ENCODE assay signal across 17 cellular contexts in the genomic region with DNA sequence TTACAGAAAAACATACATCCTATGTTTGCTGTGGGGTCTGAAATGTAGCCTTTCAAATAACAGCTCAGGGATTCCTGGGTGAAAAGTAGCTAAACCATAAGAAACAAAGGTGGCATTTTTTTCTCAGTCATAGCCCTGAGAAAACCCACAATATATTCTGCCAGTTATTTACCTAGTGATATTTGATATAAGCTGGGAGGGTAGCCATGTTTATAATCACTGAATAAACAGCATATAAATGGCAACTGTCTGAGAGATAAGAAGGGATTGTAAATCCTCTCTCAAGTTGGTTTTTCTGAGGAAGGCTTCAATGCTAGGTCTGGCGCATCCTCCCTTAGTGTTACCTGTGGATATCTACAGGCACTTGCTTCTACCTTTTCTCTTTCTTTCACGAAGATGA.
"Had no signal": no experiment of that assay in that cellular context is flagged by ENCODE, and none has a peak within 500 bp of the region (broad histone marks: within the 10 kb centered on the region; RNA-seq: fewer than 3 reads in every experiment).

No MANE protein-coding gene starts in this region.

- H3K27ac ChIP-seq: ascending aorta, heart left ventricle, tibial nerve, WERI-Rb-1 had no signal

- H3K27me3 ChIP-seq: ascending aorta, heart left ventricle had no signal

- DNase-seq: activated CD4-positive, alpha-beta T cell treated with anti-CD3 and anti-CD28 coated beads for 36 hours; activated CD8-positive, alpha-beta memory T cell treated with anti-CD3 and anti-CD28 coated beads, Interleukin-2, amount 50 U/mL, for 48 hours; activated CD8-positive, alpha-beta T cell treated with anti-CD3 and anti-CD28 coated beads for 36 hours; activated naive CD4-positive, alpha-beta T cell treated with Interleukin-2 at 50 U/mL for 16 hours; activated naive CD8-positive, alpha-beta T cell treated with anti-CD3 and anti-CD28 coated beads, Interleukin-2, amount 50 U/mL, for 24 hours; foreskin melanocyte; heart left ventricle; mammary epithelial cell; occipital lobe; right cardiac atrium; WERI-Rb-1 had no signal

- H3K4me2 ChIP-seq: smooth muscle cell had no signal

- H3K9me3 ChIP-seq: ascending aorta, heart left ventricle, tibial nerve had no signal

- H3K36me3 ChIP-seq: ascending aorta, heart left ventricle, tibial nerve, WERI-Rb-1 had no signal

- H3K4me1 ChIP-seq: ascending aorta, heart left ventricle, tibial nerve had no signal

- ATAC-seq: activated CD4-positive, alpha-beta T cell treated with anti-CD3 and anti-CD28 coated beads for 36 hours; activated CD8-positive, alpha-beta T cell treated with anti-CD3 and anti-CD28 coated beads for 36 hours; activated naive CD8-positive, alpha-beta T cell treated with anti-CD3 and anti-CD28 coated beads, Interleukin-2, amount 50 U/mL, for 24 hours; heart left ventricle; left lobe of liver; natural killer cell treated with Interleukin-12 subunit alpha and Interleukin-12 subunit beta and Interleukin-15 and Interleukin-18, amount 100 ng/mL, for 72 hours; right cardiac atrium; stimulated activated effector memory CD8-positive, alpha-beta T cell treated with anti-CD3 and anti-CD28 coated beads, Interleukin-12 subunit alpha, Interleukin-12 subunit beta, amount 100 ng/mL, for 72 hours had no signal

- H3K4me3 ChIP-seq: ascending aorta, heart left ventricle, smooth muscle cell, tibial nerve had no signal
